In genomic region chr20:48010623-48011022, GRCh38 we compare ENCODE assay signal across 26 cellular contexts.
"Had no signal": no experiment of that assay in that cellular context is flagged by ENCODE, and none has a peak within 500 bp of the region (broad histone marks: within the 10 kb centered on the region; RNA-seq: fewer than 3 reads in every experiment).

No MANE protein-coding gene starts in this region.

- H3K4me1 ChIP-seq: colonic mucosa, gastrocnemius medialis, left lung, lower lobe of right lung had no signal

- DNase-seq: colonic mucosa; cortex of kidney; effector CD8-positive, alpha-beta T cell; effector memory CD8-positive, alpha-beta T cell; endodermal cell; erythroblast; esophagus squamous epithelium; foreskin fibroblast; foreskin melanocyte; gastrocnemius medialis; glutamatergic neuron; head of caudate nucleus; heart right ventricle; hippocampal formation; left cardiac atrium; left lung; left ventricle myocardium superior; lower lobe of right lung; mesenchymal stem cell; mucosa of descending colon; naive B cell had no signal

- H3K27me3 ChIP-seq: gastrocnemius medialis had no signal

- H3K27ac ChIP-seq: colonic mucosa, epithelial cell of prostate, esophagus squamous epithelium, gastrocnemius medialis, heart right ventricle, left lung, lower lobe of right lung had no signal

- H3K9me3 ChIP-seq: colonic mucosa, gastrocnemius medialis had no signal

- ATAC-seq: effector memory CD8-positive, alpha-beta T cell; esophagus mucosa; gastrocnemius medialis; heart right ventricle; left cardiac atrium; left lung; left ventricle myocardium superior; lower lobe of right lung; mucosa of descending colon had no signal

- FAIRE-seq: endometrium, islet of Langerhans, keratinocyte had no signal

- H3K4me3 ChIP-seq: colonic mucosa, esophagus squamous epithelium, gastrocnemius medialis, heart right ventricle, left lung, lower lobe of right lung, mucosa of descending colon had no signal

- H3K36me3 ChIP-seq: colonic mucosa, esophagus squamous epithelium, gastrocnemius medialis, heart right ventricle, left lung, lower lobe of right lung had no signal
